12 cellular contexts compared by ENCODE assay signal in genomic region chr10:57696641-57697040, GRCh38.
DNase-seq lines count a peak whose midpoint lies in the region; ATAC-seq and TF ChIP-seq lines count a peak whose summit lies in the region.
"Had no signal": no experiment of that assay in that cellular context is flagged by ENCODE, and none has a peak within 500 bp of the region (broad histone marks: within the 10 kb centered on the region; RNA-seq: fewer than 3 reads in every experiment).

No MANE protein-coding gene starts in this region.

- peaks cover 25% of the 10 kb centered on the region for H3K4me1 ChIP-seq in mesodermal cell (ENCODE audit: control insufficient read depth, insufficient read depth, low read length, poor library complexity, severe bottlenecking)
- H3K4me1 ChIP-seq in mesendoderm (ENCODE audit: control insufficient read depth, low read depth, low read length), result no peaks in the 10 kb centered on the region

- no peak overlapping the region for H3K56ac ChIP-seq in mesendoderm (ENCODE audit: low read length)

- no peak overlapping the region for H2BK5ac ChIP-seq in mesendoderm (ENCODE audit: low read length)

- H3K36me3 Mint-ChIP-seq in activated naive CD4-positive, alpha-beta T cell treated with anti-CD3 and anti-CD28 coated beads, Interleukin-2, amount 50 U/mL, for 72 hours, result no peaks in the 10 kb centered on the region

- H3K79me2 ChIP-seq in mesendoderm (ENCODE audit: control insufficient read depth, insufficient read depth, low read length), result no peaks in the 10 kb centered on the region

- H3K9ac ChIP-seq in mesendoderm (ENCODE audit: low read length), result no peak overlapping the region

- POLR2A ChIA-PET in AG04449 (lab: Yijun Ruan, JAX), result no interaction called here

- H3K79me1 ChIP-seq in mesendoderm (ENCODE audit: low read length), result no peaks in the 10 kb centered on the region

- no peak for ATAC-seq in activated naive CD4-positive, alpha-beta T cell treated with anti-CD3 and anti-CD28 coated beads, Interleukin-2, amount 50 U/mL, for 72 hours
- ATAC-seq: activated CD4-positive, CD25-positive, alpha-beta regulatory T cell treated with anti-CD3 and anti-CD28 coated beads, Interleukin-2, amount 50 U/mL, for 24 hours had no signal

- CTCF ChIA-PET in AG04449 (lab: Yijun Ruan, JAX), result interaction anchor here (0.7 kb wide), 1 partner anchor 94 kb away, joined by 3 read pairs; no protein-coding TSS in a partner anchor

- H3K18ac ChIP-seq in mesendoderm (ENCODE audit: low read length), result no peak overlapping the region

- H4K5ac ChIP-seq in mesendoderm (ENCODE audit: low read length), result no peak overlapping the region

- H2BK15ac ChIP-seq in mesendoderm (replicated peaks; ENCODE audit: low read depth), result no peak overlapping the region

- DNase-seq in AG04449 (ENCODE audit: low read depth, low spot score), result peak; percentile 75
- peak; percentile 57 for DNase-seq in LoVo (ENCODE audit: low spot score)
- DNase-seq in choroid plexus epithelial cell (ENCODE audit: low read depth), result peak; percentile 96
- no peak for DNase-seq in activated naive CD4-positive, alpha-beta T cell treated with anti-CD3 and anti-CD28 coated beads, Interleukin-2, amount 50 U/mL, for 72 hours (ENCODE audit: low spot score in 2 of 2)
- no peak for DNase-seq in activated T-cell treated with anti-CD3 and anti-CD28 coated beads, Interleukin-2, amount 50 U/mL, for 1 hour
- DNase-seq in mesendoderm, result no peak
- no peak for DNase-seq in activated T-cell treated with anti-CD3 and anti-CD28 coated beads, Interleukin-2, amount 50 U/mL, for 48 hours
- DNase-seq: H9 had no signal

- H3K27ac Mint-ChIP-seq in activated naive CD4-positive, alpha-beta T cell treated with anti-CD3 and anti-CD28 coated beads, Interleukin-2, amount 50 U/mL, for 72 hours, result no peak overlapping the region
- H3K27ac Mint-ChIP-seq: B cell; dendritic cell treated with granulocyte-macrophage colony-stimulating factor and Interleukin-4, amounts not matched to agents 40 ng/mL and 50 ng/mL, for 4 days; H9 had no signal

- H2BK120ac ChIP-seq in mesendoderm (ENCODE audit: low read depth, low read length), result no peak overlapping the region

- H3K27ac ChIP-seq in mesodermal cell (ENCODE audit: low read depth, low read length, severe bottlenecking), result peak overlapping the region; percentile 63
- no peak overlapping the region for H3K27ac ChIP-seq in mesendoderm (ENCODE audit: low read depth, low read length)

- no peak overlapping the region for H3K23ac ChIP-seq in mesendoderm (ENCODE audit: low read length)

- no peaks in the 10 kb centered on the region for H3K27me3 ChIP-seq in mesendoderm (ENCODE audit: insufficient read depth, low read length, poor library complexity)

- H3K9me3 ChIP-seq in mesodermal cell (ENCODE audit: control insufficient read depth, low read length), result no peaks in the 10 kb centered on the region

- 86% methylated on average over 1 of the region's 1 CpG; no CpG with 5 or more reads in 1 of the 2 experiments for WGBS in mesodermal cell (ENCODE audit: insufficient coverage in 2 of 2), 2 experiments
- WGBS in mesendoderm (ENCODE audit: extremely low coverage, insufficient coverage, low lambda C conversion rate), result no CpG with 5 or more reads among the region's 1 CpG

- no peak overlapping the region for H3K4me3 ChIP-seq in AG04449 (ENCODE audit: low read depth, low read length)
- H3K4me3 ChIP-seq in choroid plexus epithelial cell (ENCODE audit: low read depth, low read length), result no peak overlapping the region
- no peak overlapping the region for H3K4me3 ChIP-seq in mesodermal cell (ENCODE audit: extremely low read depth, insufficient read depth, low read length, poor library complexity, severe bottlenecking)
- H3K4me3 ChIP-seq in mesendoderm (ENCODE audit: low read length), result no peak overlapping the region

- H4K8ac ChIP-seq in mesendoderm (ENCODE audit: low read depth, low read length), result no peak overlapping the region

- no peak overlapping the region for H3K4me2 ChIP-seq in mesendoderm (ENCODE audit: low read length)

- peaks cover 0 to 6% of the 10 kb centered on the region in 2 donors for H3K9me3 Mint-ChIP-seq in activated naive CD4-positive, alpha-beta T cell treated with anti-CD3 and anti-CD28 coated beads, Interleukin-2, amount 50 U/mL, for 72 hours
- H3K9me3 Mint-ChIP-seq: dendritic cell treated with granulocyte-macrophage colony-stimulating factor and Interleukin-4, amounts not matched to agents 40 ng/mL and 50 ng/mL, for 4 days; H9 had no signal

- H3K36me3 ChIP-seq in mesodermal cell (ENCODE audit: control insufficient read depth, insufficient read depth, low read length), result no peaks in the 10 kb centered on the region
- H3K36me3 ChIP-seq in mesendoderm (ENCODE audit: control insufficient read depth, insufficient read depth, low read length), result no peaks in the 10 kb centered on the region

- TF ChIP-seq CTCF in AG04449 (IDR thresholded peaks at IDR 0.05; ENCODE audit: insufficient read depth, low read length, missing control alignments) (no peak), choroid plexus epithelial cell (conservative IDR thresholded peaks at IDR 0.05; ENCODE audit: low read depth, low read length) (no peak)

- H2AK5ac ChIP-seq in mesendoderm (ENCODE audit: low read length), result no peak overlapping the region

- no peak overlapping the region for H3K4ac ChIP-seq in mesendoderm (ENCODE audit: low read depth, low read length)

Comparison
In these comparisons a context has a peak if more than half of its experiments do, and no peak if none do; other contexts are left out.
1. DNase-seq: peak in AG04449 (single experiment), LoVo (single experiment) and choroid plexus epithelial cell (single experiment); none in activated naive CD4-positive, alpha-beta T cell treated with anti-CD3 and anti-CD28 coated beads, Interleukin-2, amount 50 U/mL, for 72 hours (0 of 2), activated T-cell treated with anti-CD3 and anti-CD28 coated beads, Interleukin-2, amount 50 U/mL, for 1 hour (single experiment), mesendoderm (single experiment) and activated T-cell treated with anti-CD3 and anti-CD28 coated beads, Interleukin-2, amount 50 U/mL, for 48 hours (0 of 2).